In the genomic region with DNA sequence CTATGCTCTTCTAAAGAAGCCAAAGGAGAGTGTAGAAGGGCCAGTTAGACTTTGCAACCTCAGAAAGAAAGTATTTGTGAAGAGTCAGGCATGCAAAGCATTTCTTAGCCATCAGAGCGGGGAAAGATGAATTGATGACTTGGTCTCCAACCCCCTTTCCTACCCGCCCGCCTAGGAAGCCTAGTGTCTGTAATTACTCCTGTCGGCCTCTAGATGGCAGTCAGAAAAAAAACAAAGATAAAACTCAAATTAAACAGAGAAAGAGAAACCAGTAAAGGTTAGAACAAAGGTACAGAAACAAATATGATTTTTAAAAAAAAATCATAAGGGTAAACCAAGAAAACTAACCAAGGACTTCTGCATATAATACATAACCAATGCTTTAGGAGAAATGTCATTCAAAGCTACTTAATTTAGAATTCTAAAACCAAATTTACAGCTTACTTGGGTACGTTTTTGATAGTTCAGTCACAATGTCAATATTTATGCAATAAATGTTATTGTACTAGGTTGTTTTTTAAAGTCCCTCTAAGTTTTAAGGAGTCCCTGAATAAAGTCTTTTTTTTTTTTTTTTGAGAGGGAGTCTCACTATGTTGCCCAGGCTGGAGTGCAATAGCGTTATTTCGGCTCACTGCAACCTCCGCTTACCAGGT, we compare ENCODE assay signal across 8 cellular contexts.
DNase-seq lines count a peak whose midpoint lies in the region; ATAC-seq and TF ChIP-seq lines count a peak whose summit lies in the region.

No MANE protein-coding gene starts in this region.

- H3K9me3 ChIP-seq in ovary: no peaks in the 10 kb centered on the region

- no peak for TF ChIP-seq POLR2A in ovary (IDR thresholded peaks at IDR 0.05)

- peak; percentile 49 to 73 (median 69) for TF ChIP-seq CTCF in ovary (IDR thresholded peaks at IDR 0.05)

- H3K4me3 ChIP-seq in ovary: no peak overlapping the region

- intact Hi-C loops in ovary (cut with DNase I): loop anchor here in 2 of 4 donors (5.0 kb wide), 1 partner anchor 61 kb away; no protein-coding TSS in a partner anchor

- H3K27me3 ChIP-seq in ovary: no peaks in the 10 kb centered on the region

- TF ChIP-seq EP300 in ovary (IDR thresholded peaks at IDR 0.05): no peak

- DNase-seq in stimulated activated CD4-positive, alpha-beta T cell treated with anti-CD3 and anti-CD28 coated beads, Interleukin-2, amount 100 ng/mL, for 4 hours (ENCODE audit: low read depth): peak; percentile 2
- DNase-seq in stimulated activated CD4-positive, alpha-beta T cell treated with anti-CD3 and anti-CD28 coated beads, Interleukin-1b, Interleukin-23, amount 100 ng/mL, for 48 hours: no peak
- DNase-seq in SHP77 treated with DMSO at 0.1 percent for 48 hours (lab: John Stamatoyannopoulos, UW) (peak; percentile 26), fibroblast of peridontal ligament (ENCODE audit: extremely low read depth) (peak; percentile 58), ovary (no peak)

- no peak overlapping the region for H3K27ac ChIP-seq in ovary

- no peaks in the 10 kb centered on the region for H3K4me1 ChIP-seq in ovary (ENCODE audit: insufficient read depth)

- peak; percentile 59 for ATAC-seq in HG03135 (IDR thresholded peaks at IDR 0.05; ENCODE audit: unreplicated experiment)
- no peak for ATAC-seq in HG02798 (IDR thresholded peaks at IDR 0.05; ENCODE audit: poor library complexity, unreplicated experiment)
- no peak for ATAC-seq in GM21619 (IDR thresholded peaks at IDR 0.05; ENCODE audit: unreplicated experiment)

- 38 to 42% (median 41%) methylated on average over 8 of the region's 8 CpGs for WGBS in ovary, 3 donors

- H3K36me3 ChIP-seq in ovary: no peaks in the 10 kb centered on the region

Comparison
In these comparisons a context has a peak if more than half of its experiments do, and no peak if none do; other contexts are left out.
1. DNase-seq: peak in stimulated activated CD4-positive, alpha-beta T cell treated with anti-CD3 and anti-CD28 coated beads, Interleukin-2, amount 100 ng/mL, for 4 hours (single experiment), SHP77 treated with DMSO at 0.1 percent for 48 hours (single experiment) and fibroblast of peridontal ligament (single experiment); none in stimulated activated CD4-positive, alpha-beta T cell treated with anti-CD3 and anti-CD28 coated beads, Interleukin-1b, Interleukin-23, amount 100 ng/mL, for 48 hours (single experiment) and ovary (0 of 5).